In genomic region chr2:101018934-101019333, GRCh38 we compare ENCODE assay signal across 16 cellular contexts.
"Had no signal": no experiment of that assay in that cellular context is flagged by ENCODE, and none has a peak within 500 bp of the region (broad histone marks: within the 10 kb centered on the region; RNA-seq: fewer than 3 reads in every experiment).

No MANE protein-coding gene starts in this region.

- DNase-seq: activated CD4-positive, alpha-beta memory T cell treated with anti-CD3 and anti-CD28 coated beads, Interleukin-2, amount 10 ng/mL, durations not matched to agents 7 days and 5 days; activated CD4-positive, alpha-beta T cell treated with anti-CD3 and anti-CD28 coated beads for 4 hours; activated naive CD4-positive, alpha-beta T cell treated with Interleukin-2 at 50 U/mL for 16 hours; endodermal cell; erythroblast; gastrocnemius medialis; heart left ventricle; immature natural killer cell; stimulated activated naive CD4-positive, alpha-beta T cell; trophoblast cell had no signal

- H3K27me3 Mint-ChIP-seq: activated CD4-positive, alpha-beta memory T cell treated with anti-CD3 and anti-CD28 coated beads, Interleukin-2, amount 10 ng/mL, durations not matched to agents 7 days and 5 days; activated T-helper 17 cell treated with anti-CD3 and anti-CD28 coated beads, Interleukin-2, amount 50 U/mL, for 72 hours had no signal

- H3K4me3 ChIP-seq: ascending aorta, breast epithelium, gastrocnemius medialis, heart left ventricle, lung, pancreas had no signal

- H3K27me3 ChIP-seq: ascending aorta, breast epithelium, gastrocnemius medialis, heart left ventricle, pancreas had no signal

- H3K27ac ChIP-seq: ascending aorta, breast epithelium, gastrocnemius medialis, heart left ventricle, pancreas had no signal

- H3K27ac Mint-ChIP-seq: activated CD4-positive, alpha-beta memory T cell treated with anti-CD3 and anti-CD28 coated beads, Interleukin-2, amount 10 ng/mL, durations not matched to agents 7 days and 5 days; activated T-helper 17 cell treated with anti-CD3 and anti-CD28 coated beads, Interleukin-2, amount 50 U/mL, for 72 hours; endodermal cell; T-helper 1 cell treated with Interleukin-12 subunit alpha and Interleukin-12 subunit beta and Interleukin-4 antibody, amounts not matched to agents 30 μg/mL and 1 μg/mL, for 36 hours had no signal

- H3K36me3 ChIP-seq: breast epithelium had no signal

- ATAC-seq: activated T-helper 17 cell treated with anti-CD3 and anti-CD28 coated beads, Interleukin-2, amount 50 U/mL, for 72 hours; gastrocnemius medialis; pancreas had no signal

- H3K4me1 ChIP-seq: ascending aorta, breast epithelium, gastrocnemius medialis, heart left ventricle, pancreas had no signal

- H3K4me1 Mint-ChIP-seq: activated CD4-positive, alpha-beta memory T cell treated with anti-CD3 and anti-CD28 coated beads, Interleukin-2, amount 10 ng/mL, durations not matched to agents 7 days and 5 days; activated T-helper 17 cell treated with anti-CD3 and anti-CD28 coated beads, Interleukin-2, amount 50 U/mL, for 72 hours; endodermal cell; immature natural killer cell had no signal

- H3K9me3 Mint-ChIP-seq: activated CD4-positive, alpha-beta memory T cell treated with anti-CD3 and anti-CD28 coated beads, Interleukin-2, amount 10 ng/mL, durations not matched to agents 7 days and 5 days; activated T-helper 17 cell treated with anti-CD3 and anti-CD28 coated beads, Interleukin-2, amount 50 U/mL, for 72 hours; endodermal cell; immature natural killer cell; T-helper 1 cell treated with Interleukin-12 subunit alpha and Interleukin-12 subunit beta and Interleukin-4 antibody, amounts not matched to agents 30 μg/mL and 1 μg/mL, for 36 hours had no signal

- H3K4me3 Mint-ChIP-seq: activated CD4-positive, alpha-beta memory T cell treated with anti-CD3 and anti-CD28 coated beads, Interleukin-2, amount 10 ng/mL, durations not matched to agents 7 days and 5 days; activated T-helper 17 cell treated with anti-CD3 and anti-CD28 coated beads, Interleukin-2, amount 50 U/mL, for 72 hours; endodermal cell; immature natural killer cell; T-helper 1 cell treated with Interleukin-12 subunit alpha and Interleukin-12 subunit beta and Interleukin-4 antibody, amounts not matched to agents 30 μg/mL and 1 μg/mL, for 36 hours had no signal

- H3K9me3 ChIP-seq: ascending aorta, breast epithelium, gastrocnemius medialis, heart left ventricle, pancreas had no signal
